Comparison of ENCODE assay signal across 12 cellular contexts in the genomic region with DNA sequence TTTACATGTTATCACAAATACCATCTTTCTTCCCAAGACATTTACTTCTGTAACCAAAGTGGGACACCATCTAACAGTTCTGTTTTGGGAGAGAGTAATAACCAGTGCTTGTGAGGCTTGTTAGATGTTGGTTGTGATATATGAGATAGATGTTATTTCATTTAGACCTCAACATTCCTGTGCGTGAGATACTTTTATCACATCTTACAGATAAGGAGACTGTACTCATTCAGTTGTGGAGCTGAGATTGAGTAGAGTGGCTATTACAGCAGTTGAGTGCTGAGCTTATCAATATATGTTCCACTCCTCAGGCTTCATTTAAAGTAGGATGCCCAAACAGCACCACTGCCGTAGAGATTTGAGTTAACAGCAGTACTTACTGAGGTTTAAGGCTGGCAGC. TPM values are rescaled to one million over a fixed set of nuclear protein-coding genes. Genes with fewer than 3 reads are reported as not detected.
DNase-seq lines count a peak whose midpoint lies in the region; ATAC-seq and TF ChIP-seq lines count a peak whose summit lies in the region.
"Had no signal": no experiment of that assay in that cellular context is flagged by ENCODE, and none has a peak within 500 bp of the region (broad histone marks: within the 10 kb centered on the region; RNA-seq: fewer than 3 reads in every experiment).

No MANE protein-coding gene starts in this region.

- H4K8ac ChIP-seq in mesendoderm (ENCODE audit: low read depth, low read length), result no peak overlapping the region

- no peak overlapping the region for H3K56ac ChIP-seq in mesendoderm (ENCODE audit: low read length)

- TF ChIP-seq POLR2A in gastroesophageal sphincter (IDR thresholded peaks at IDR 0.05), result no peak
- no peak for TF ChIP-seq POLR2A in uterus (IDR thresholded peaks at IDR 0.05)

- POLR2A ChIA-PET in activated B cell treated with CpG ODN at 0.5 μM for 24 hours (lab: Charles Lee), result interaction anchor here (1.2 to 1.5 kb wide), 3 partner anchors 15 to 44 kb away, joined by 3 to 8 read pairs (median 6); partner anchors contain the start of gene USPL1

- peak overlapping the region; percentile 84 for H3K27ac Mint-ChIP-seq in activated B cell treated with CpG ODN at 0.5 μM for 24 hours
- H3K27ac Mint-ChIP-seq: HFFc6 had no signal

- no peak overlapping the region for H3K9ac ChIP-seq in mesendoderm (ENCODE audit: low read length)

- H3K9me3 Mint-ChIP-seq in activated B cell treated with CpG ODN at 0.5 μM for 24 hours, result peaks cover 4% of the 10 kb centered on the region
- H3K9me3 Mint-ChIP-seq: HFFc6 had no signal

- intact Hi-C loops in Right ventricle myocardium superior (cut with DNase I) (no loop called here), activated B cell treated with CpG ODN at 0.5 μM for 24 hours (cut with micrococcal nuclease) (loop anchor here (1.0 kb wide), 1 partner anchor 12 kb away; no protein-coding TSS in a partner anchor), uterus (cut with DNase I; ENCODE audit: low total_unique reads) (no loop called here)

- peak in 1 of 2 donors; percentile 37 for DNase-seq in cardiac muscle cell (ENCODE audit: low read depth in 1 of 2, low spot score in 1 of 2)
- no peak for DNase-seq in Right ventricle myocardium superior
- no peak for DNase-seq in activated B cell treated with CpG ODN at 0.5 μM for 24 hours
- DNase-seq in mesendoderm, result peak; percentile 54
- DNase-seq in NCI-H146 (lab: John Stamatoyannopoulos, UW), result no peak
- DNase-seq in uterus, result no peak
- DNase-seq: 8988T, BE2C, DMS53, HCEC 1CT, HFFc6 had no signal

- no peaks in the 10 kb centered on the region for H3K79me2 ChIP-seq in mesendoderm (ENCODE audit: control insufficient read depth, insufficient read depth, low read length)

- H3K4ac ChIP-seq in mesendoderm (ENCODE audit: low read depth, low read length), result no peak overlapping the region

- peaks cover 38% of the 10 kb centered on the region for H3K36me3 Mint-ChIP-seq in activated B cell treated with CpG ODN at 0.5 μM for 24 hours (ENCODE audit: low read depth)

- TF ChIP-seq CTCF in cardiac muscle cell (IDR thresholded peaks at IDR 0.05; ENCODE audit: low read depth, low read length), result no peak
- no peak for TF ChIP-seq CTCF in activated B cell treated with CpG ODN at 0.5 μM for 24 hours (IDR thresholded peaks at IDR 0.05)
- TF ChIP-seq CTCF in gastroesophageal sphincter (IDR thresholded peaks at IDR 0.05), result no peak
- TF ChIP-seq CTCF in uterus (IDR thresholded peaks at IDR 0.05), result no peak

- H3K9me3 ChIP-seq in cardiac muscle cell (ENCODE audit: low read depth) (no peaks in the 10 kb centered on the region), gastroesophageal sphincter (no peaks in the 10 kb centered on the region), uterus (no peaks in the 10 kb centered on the region)
- H3K9me3 ChIP-seq: BE2C had no signal

- no peak overlapping the region for H3K18ac ChIP-seq in mesendoderm (ENCODE audit: low read length)

- H3K27ac ChIP-seq in cardiac muscle cell (peak overlapping the region; percentile 51), mesendoderm (ENCODE audit: low read depth, low read length) (no peak overlapping the region), gastroesophageal sphincter (no peak overlapping the region), uterus (no peak overlapping the region)

- no peak overlapping the region for H4K5ac ChIP-seq in mesendoderm (ENCODE audit: low read length)

- H3K4me1 ChIP-seq in cardiac muscle cell (ENCODE audit: low read depth) (peaks cover 42% of the 10 kb centered on the region), mesendoderm (ENCODE audit: control insufficient read depth, low read depth, low read length) (peaks cover 7% of the 10 kb centered on the region), gastroesophageal sphincter (peaks cover 0 to 24% (median 4%) of the 10 kb centered on the region in 3 donors), uterus (no peaks in the 10 kb centered on the region)

- H3K36me3 ChIP-seq in cardiac muscle cell (peaks cover 4% of the 10 kb centered on the region), mesendoderm (ENCODE audit: control insufficient read depth, insufficient read depth, low read length) (no peaks in the 10 kb centered on the region), gastroesophageal sphincter (peaks cover 0 to 21% of the 10 kb centered on the region in 2 donors), uterus (no peaks in the 10 kb centered on the region)

- no peak overlapping the region for H3K4me3 ChIP-seq in cardiac muscle cell
- H3K4me3 ChIP-seq in mesendoderm (ENCODE audit: low read length), result no peak overlapping the region
- no peak overlapping the region for H3K4me3 ChIP-seq in gastroesophageal sphincter
- H3K4me3 ChIP-seq in uterus, result no peak overlapping the region

- no peak overlapping the region for H2BK15ac ChIP-seq in mesendoderm (replicated peaks; ENCODE audit: low read depth)

- TF ChIP-seq EP300 in gastroesophageal sphincter (IDR thresholded peaks at IDR 0.05), result no peak

- CTCF ChIA-PET in activated B cell treated with CpG ODN at 0.5 μM for 24 hours (lab: Charles Lee), result interaction anchor here (0.6 to 1.0 kb wide), 2 partner anchors 378 to 528 kb away, joined by 3 to 4 read pairs; no protein-coding TSS in a partner anchor

- no peak for ATAC-seq in Right ventricle myocardium superior (ENCODE audit: poor library complexity)
- no peak for ATAC-seq in activated B cell treated with CpG ODN at 0.5 μM for 24 hours (ENCODE audit: low read depth)
- ATAC-seq in gastroesophageal sphincter, result no peak

- no peaks in the 10 kb centered on the region for H3K27me3 Mint-ChIP-seq in activated B cell treated with CpG ODN at 0.5 μM for 24 hours

- no peaks in the 10 kb centered on the region for H3K79me1 ChIP-seq in mesendoderm (ENCODE audit: low read length)

- no CpG with 5 or more reads among the region's 2 CpGs for WGBS in mesendoderm (ENCODE audit: extremely low coverage, insufficient coverage, low lambda C conversion rate)
- 82 to 100% methylated on average over 2 of the region's 2 CpGs for WGBS in gastroesophageal sphincter (ENCODE audit: low coverage in 1 of 2), 2 donors

- no peak overlapping the region for H2BK120ac ChIP-seq in mesendoderm (ENCODE audit: low read depth, low read length)

- H3K23ac ChIP-seq in mesendoderm (ENCODE audit: low read length), result no peak overlapping the region

- no peak overlapping the region for H2AK5ac ChIP-seq in mesendoderm (ENCODE audit: low read length)

- H3K4me1 Mint-ChIP-seq in activated B cell treated with CpG ODN at 0.5 μM for 24 hours, result peaks cover 5% of the 10 kb centered on the region

- H3K27me3 ChIP-seq in cardiac muscle cell, result no peaks in the 10 kb centered on the region
- H3K27me3 ChIP-seq in mesendoderm (ENCODE audit: insufficient read depth, low read length, poor library complexity), result no peaks in the 10 kb centered on the region
- no peaks in the 10 kb centered on the region for H3K27me3 ChIP-seq in gastroesophageal sphincter
- no peaks in the 10 kb centered on the region for H3K27me3 ChIP-seq in uterus
- H3K27me3 ChIP-seq: BE2C had no signal

- no peak overlapping the region for H3K4me3 Mint-ChIP-seq in activated B cell treated with CpG ODN at 0.5 μM for 24 hours
- H3K4me3 Mint-ChIP-seq: HFFc6 had no signal

- no peak overlapping the region for H2BK5ac ChIP-seq in mesendoderm (ENCODE audit: low read length)

- no peak overlapping the region for H3K4me2 ChIP-seq in mesendoderm (ENCODE audit: low read length)

RNA-seq across cellular contexts. Expression of gene USPL1, which starts 43.1 kb away (rescaled TPM):
- total RNA-seq in cardiac muscle cell (15.6 and 19.6 TPM in 2 replicates), Right ventricle myocardium superior (8.8 TPM), activated B cell treated with CpG ODN at 0.5 μM for 24 hours (29.1 and 33.6 TPM in 2 replicates), gastroesophageal sphincter (10 to 100 TPM; 17.3 to 30.2 (median 23.5) TPM), uterus (10 to 100 TPM; 19.7 to 62.1 (median 27.1) TPM)
- 13.9 and 14.2 TPM in 2 replicates for polyA plus RNA-seq in cardiac muscle cell
- polyA plus RNA-seq in mesendoderm (2013, experiment 1 of 2), result 9.5 TPM
- 9.7 TPM for polyA plus RNA-seq in mesendoderm (2013, experiment 2 of 2)
